1 cellular context compared by ENCODE assay signal in the genomic region with DNA sequence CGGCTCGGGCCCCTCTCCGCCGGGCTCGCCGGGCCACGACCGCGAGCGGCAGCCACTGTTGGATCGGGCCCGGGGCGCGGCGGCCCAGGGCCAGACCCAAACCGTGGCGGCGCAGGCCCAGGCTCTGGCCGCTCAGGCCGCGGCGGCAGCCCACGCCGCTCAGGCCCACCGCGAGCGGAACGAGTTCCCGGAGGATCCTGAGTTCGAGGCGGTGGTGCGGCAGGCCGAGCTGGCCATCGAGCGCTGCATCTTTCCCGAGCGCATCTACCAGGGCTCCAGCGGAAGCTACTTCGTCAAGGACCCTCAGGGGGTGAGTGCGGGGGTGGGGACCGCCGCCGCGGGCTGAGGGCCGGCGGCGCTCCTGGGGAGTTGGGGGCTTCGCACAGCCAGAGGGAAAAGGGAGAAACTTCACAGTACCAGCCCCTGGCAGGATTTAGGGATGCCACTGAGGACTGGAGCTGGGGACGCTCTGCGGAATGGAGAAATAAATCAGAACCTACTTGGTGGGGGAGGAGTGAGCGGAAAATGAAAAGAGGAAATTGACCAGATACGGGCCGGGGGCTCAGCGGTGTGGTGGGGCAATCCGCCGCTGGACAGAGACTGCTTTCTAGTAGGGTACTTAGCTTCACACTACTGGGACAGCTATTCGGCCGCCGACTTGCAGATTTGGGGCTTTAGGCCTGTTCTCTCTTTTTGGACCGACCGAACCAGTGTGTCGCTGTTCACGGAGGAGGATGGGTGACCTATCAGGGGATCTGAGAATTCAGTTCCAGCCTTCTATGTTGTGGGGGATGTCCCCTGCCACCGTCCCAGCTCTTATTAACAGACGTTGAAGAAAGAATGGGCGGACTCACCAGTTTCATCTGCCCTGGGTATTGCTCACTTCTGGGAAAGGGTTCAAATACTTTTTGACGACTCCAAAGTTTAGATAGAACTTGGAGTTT.
TF ChIP-seq lines count a peak whose summit lies in the region.

No MANE protein-coding gene starts in this region.

TF ChIP-seq in GM12878, 131 proteins besides CTCF, POLR2A, EP300 and RAD21 (continued from another document):
- TF ChIP-seq PKNOX1 (IDR thresholded peaks at IDR 0.05) (no peak), BCLAF1 (IDR thresholded peaks at IDR 0.05) (peak; percentile 58; the same call in 1 of the 2 replicates)
